ENCODE assay signal across 8 cellular contexts in the genomic region with DNA sequence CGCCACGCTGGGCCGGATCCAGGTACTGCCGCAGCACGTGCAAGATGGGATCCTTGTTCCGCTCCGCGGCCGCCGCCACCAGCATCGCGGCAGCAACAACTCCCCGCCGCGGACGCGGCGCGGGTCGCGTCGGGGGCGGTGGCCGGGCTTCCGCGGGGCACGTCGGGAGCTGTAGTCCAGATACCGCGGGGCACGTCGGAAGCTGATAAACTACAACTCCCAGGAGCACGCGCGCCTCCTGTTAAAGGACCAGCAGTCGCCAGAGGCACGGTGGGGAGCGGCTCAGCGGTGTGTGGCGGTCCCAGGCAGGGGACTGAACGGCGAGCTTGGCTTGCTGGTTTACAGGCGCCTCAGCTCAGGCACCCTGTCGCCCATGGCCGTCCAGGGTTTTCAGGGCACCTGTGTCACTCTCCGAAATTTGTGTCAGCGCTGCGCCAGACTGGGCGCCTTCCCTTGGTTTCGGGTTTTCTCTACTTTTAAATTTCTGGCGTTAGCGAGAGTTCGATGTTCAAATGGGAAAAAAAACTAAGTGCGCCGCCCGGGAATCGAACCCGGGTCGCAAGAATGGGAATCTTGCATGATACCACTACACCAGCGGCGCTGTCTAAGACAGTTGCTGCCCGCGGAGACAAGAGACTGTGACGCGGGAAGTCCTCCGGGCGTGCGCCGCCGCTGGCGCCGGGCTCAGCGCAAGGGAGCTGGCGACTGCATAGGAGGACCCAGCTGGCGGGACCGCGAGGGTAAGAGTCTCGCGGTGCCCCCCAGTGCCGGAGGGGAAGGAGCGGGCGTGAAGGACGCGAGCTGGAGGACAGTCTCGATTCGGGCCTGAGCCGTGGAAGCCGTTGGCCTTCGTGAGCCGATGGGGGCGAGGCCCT. TPM values are rescaled to one million over a fixed set of nuclear protein-coding genes. Genes with fewer than 3 reads are reported as not detected.
DNase-seq lines count a peak whose midpoint lies in the region; ATAC-seq and TF ChIP-seq lines count a peak whose summit lies in the region.

METTL26 (minus strand) TSS at position 100 of the 875 bp plus-strand sequence; CDS start at position 85, 15 bp downstream.

- peaks cover 7% of the 10 kb centered on the region for H3K4me1 Mint-ChIP-seq in activated naive CD8-positive, alpha-beta T cell (ENCODE audit: low read depth)
- H3K4me1 Mint-ChIP-seq in glutamatergic neuron (ENCODE audit: low read depth, unreplicated experiment) (peaks cover 2% of the 10 kb centered on the region), osteocyte (ENCODE audit: unreplicated experiment) (peaks cover 7% of the 10 kb centered on the region)

- no peak for TF ChIP-seq CTCF in GM12864 (IDR thresholded peaks at IDR 0.05; ENCODE audit: low read depth, low read length, missing control alignments)
- TF ChIP-seq CTCF in glutamatergic neuron (IDR thresholded peaks at IDR 0.05; ENCODE audit: partially characterized antibody, unreplicated experiment): no peak
- no peak for TF ChIP-seq CTCF in osteocyte (IDR thresholded peaks at IDR 0.05)
- TF ChIP-seq CTCF in thoracic aorta (IDR thresholded peaks at IDR 0.05): no peak

- H3K27ac Mint-ChIP-seq in activated naive CD8-positive, alpha-beta T cell: peak within 1 kb of the TSS; percentile 97
- H3K27ac Mint-ChIP-seq in glutamatergic neuron (ENCODE audit: unreplicated experiment): peak within 1 kb of the TSS; percentile 96
- peak within 1 kb of the TSS; percentile 98 for H3K27ac Mint-ChIP-seq in osteocyte (ENCODE audit: unreplicated experiment)

- no peaks in the 10 kb centered on the region for H3K36me3 Mint-ChIP-seq in activated naive CD8-positive, alpha-beta T cell
- H3K36me3 Mint-ChIP-seq in glutamatergic neuron (ENCODE audit: unreplicated experiment): no peaks in the 10 kb centered on the region
- no peaks in the 10 kb centered on the region for H3K36me3 Mint-ChIP-seq in osteocyte (ENCODE audit: unreplicated experiment)

- peak within 1 kb of the TSS; percentile 92 for H3K4me3 ChIP-seq in GM12864 (ENCODE audit: low read depth, low read length)
- H3K4me3 ChIP-seq in thoracic aorta: peak within 1 kb of the TSS; percentile 84

- H3K4me3 Mint-ChIP-seq in activated naive CD8-positive, alpha-beta T cell: peak within 1 kb of the TSS; percentile 86
- H3K4me3 Mint-ChIP-seq in glutamatergic neuron (ENCODE audit: unreplicated experiment) (peak within 1 kb of the TSS; percentile 92), osteocyte (ENCODE audit: unreplicated experiment) (peak within 1 kb of the TSS; percentile 91)

- ATAC-seq in HG02642 (IDR thresholded peaks at IDR 0.05; ENCODE audit: poor library complexity, unreplicated experiment): peak; percentile 77
- peak; percentile 70 for ATAC-seq in thoracic aorta (ENCODE audit: insufficient number of reproducible peaks, low FRiP score, low read depth)

- no peaks in the 10 kb centered on the region for H3K9me3 Mint-ChIP-seq in activated naive CD8-positive, alpha-beta T cell (ENCODE audit: low read depth)
- H3K9me3 Mint-ChIP-seq in glutamatergic neuron (ENCODE audit: unreplicated experiment) (peaks cover 8% of the 10 kb centered on the region), osteocyte (ENCODE audit: unreplicated experiment) (no peaks in the 10 kb centered on the region)

- peaks cover 11 to 30% of the 10 kb centered on the region in 2 donors for H3K4me1 ChIP-seq in thoracic aorta (ENCODE audit: control insufficient read depth in 1 of 2, low read depth in 2 of 2)

- H3K9me3 ChIP-seq in thoracic aorta: no peaks in the 10 kb centered on the region

- peak within 1 kb of the TSS; percentile 93 to 99 for H3K27ac ChIP-seq in thoracic aorta

- H3K27me3 ChIP-seq in thoracic aorta (replicated peaks; ENCODE audit: insufficient read depth): no peaks in the 10 kb centered on the region

- H3K36me3 ChIP-seq in thoracic aorta: no peaks in the 10 kb centered on the region

- no peaks in the 10 kb centered on the region for H3K27me3 Mint-ChIP-seq in activated naive CD8-positive, alpha-beta T cell
- H3K27me3 Mint-ChIP-seq in glutamatergic neuron (ENCODE audit: unreplicated experiment) (peaks cover 10% of the 10 kb centered on the region), osteocyte (ENCODE audit: unreplicated experiment) (no peaks in the 10 kb centered on the region)

- DNase-seq in GM12864 (ENCODE audit: low read depth): peak; percentile 87
- peak; percentile 68 for DNase-seq in NCI-H1105 treated with DMSO at 0.1 percent for 48 hours (lab: John Stamatoyannopoulos, UW)
- peak; percentile 93 for DNase-seq in SKM-1 treated with dmso at 0.1 percent for 144 hours (lab: John Stamatoyannopoulos, UW; ENCODE audit: unreplicated experiment)
- DNase-seq in glutamatergic neuron: peak; percentile 92
- DNase-seq in osteocyte (ENCODE audit: extremely low spot score, unreplicated experiment): peak; percentile 97
- DNase-seq in thoracic aorta (ENCODE audit: low spot score): peak; percentile 86

RNA-seq across cellular contexts. Expression of gene METTL26, which starts in this region (rescaled TPM):
- 63.6 TPM for total RNA-seq in glutamatergic neuron (ENCODE audit: unreplicated experiment)
- 58.2 and 69.8 TPM in 2 replicates for total RNA-seq in osteocyte
- 100 to 1,000 TPM in 1 of 2 donors, 10 to 100 TPM in 1; 83.4 to 217 TPM for total RNA-seq in thoracic aorta

Comparison
In these comparisons a context has a peak if more than half of its experiments do, and no peak if none do; other contexts are left out.
1. Peak in every context shown above with its lines: DNase-seq, ATAC-seq, H3K4me3 ChIP-seq and H3K27ac ChIP-seq.